11 cellular contexts compared by ENCODE assay signal in the genomic region with DNA sequence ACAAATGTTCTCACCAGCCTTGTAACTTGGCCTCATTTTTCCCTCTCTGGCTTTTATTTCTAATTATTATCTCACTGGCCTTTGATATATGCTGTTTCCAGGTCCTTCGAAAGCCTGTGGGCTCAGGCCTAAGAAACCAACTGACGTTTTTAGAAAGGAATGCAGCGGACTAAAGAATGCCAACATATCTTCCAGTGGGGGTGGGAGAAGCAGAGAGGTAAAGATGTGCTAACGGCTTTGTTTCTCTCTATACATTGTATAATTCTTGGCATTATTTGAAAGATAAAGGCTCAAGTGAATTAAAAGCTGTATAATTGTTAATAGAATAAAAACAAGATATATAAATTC. TPM values are rescaled to one million over a fixed set of nuclear protein-coding genes. Genes with fewer than 3 reads are reported as not detected.
DNase-seq lines count a peak whose midpoint lies in the region; TF ChIP-seq lines count a peak whose summit lies in the region.
"Had no signal": no experiment of that assay in that cellular context is flagged by ENCODE, and none has a peak within 500 bp of the region (broad histone marks: within the 10 kb centered on the region; RNA-seq: fewer than 3 reads in every experiment).

No MANE protein-coding gene starts in this region.

- TF ChIP-seq CTCF in foreskin fibroblast (IDR thresholded peaks at IDR 0.05; ENCODE audit: low read depth, low read length) = no peak

- H3K4me3 ChIP-seq in foreskin fibroblast (ENCODE audit: low read depth in 1 of 2, low read length in 2 of 2) = no peak overlapping the region

- DNase-seq in AG20443 (ENCODE audit: low spot score) (peak; percentile 73), RPMI7951 (ENCODE audit: low read depth) (peak; percentile 85), foreskin fibroblast (peak; percentile 9 to 41), non-pigmented ciliary epithelial cell (ENCODE audit: low read depth) (peak; percentile 89), SKM-1 (lab: John Stamatoyannopoulos, UW; ENCODE audit: unreplicated experiment) (no peak), NCI-H128 (lab: John Stamatoyannopoulos, UW; ENCODE audit: unreplicated experiment) (no peak), inferior parietal cortex (ENCODE audit: extremely low spot score) (no peak), NCI-H2081 (lab: John Stamatoyannopoulos, UW) (no peak)
- DNase-seq: central memory CD4-positive, alpha-beta T cell; DMS 273 treated with DMSO at 0.1 percent for 48 hours had no signal

RNA-seq across cellular contexts. Expression of a gene that starts 28.2 kb away (rescaled TPM):
- not detected in 2 replicates for total RNA-seq in RPMI7951 (2014; rRNA removed; shearing (Covaris generic))
- total RNA-seq: mononuclear cell had no signal

RNA-seq across cellular contexts. Expression of a gene that starts 35.3 kb away (rescaled TPM):
- not detected in 2 replicates for total RNA-seq in RPMI7951 (2014; rRNA removed; shearing (Covaris generic))
- total RNA-seq: mononuclear cell had no signal

Comparison
In these comparisons a context has a peak if more than half of its experiments do, and no peak if none do; other contexts are left out.
1. DNase-seq: peak in AG20443 (single experiment), RPMI7951 (single experiment), foreskin fibroblast (2 of 2) and non-pigmented ciliary epithelial cell (single experiment); none in SKM-1 (single experiment), NCI-H128 (single experiment), inferior parietal cortex (single experiment) and NCI-H2081 (0 of 2).